ENCODE assay signal across 28 cellular contexts in the genomic region with DNA sequence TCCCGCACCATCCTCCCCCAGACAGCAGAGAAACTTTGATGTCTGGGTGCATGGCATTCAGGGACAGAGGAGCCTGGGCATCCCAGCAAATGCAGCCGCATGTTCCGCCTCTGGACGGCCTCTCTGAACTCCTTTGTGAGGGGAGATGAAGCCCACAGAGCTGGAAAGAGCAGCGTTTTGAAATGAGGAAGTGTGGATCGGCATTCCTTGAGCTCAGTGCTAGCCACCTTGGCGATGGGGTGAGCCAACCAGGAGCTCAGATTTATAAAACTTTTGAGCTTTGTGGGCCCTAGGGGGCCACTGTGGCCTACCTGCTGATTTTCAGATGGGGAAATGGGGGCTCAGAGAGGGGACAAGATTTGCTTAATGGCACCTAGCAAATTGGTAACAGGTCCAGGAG.
"Had no signal": no experiment of that assay in that cellular context is flagged by ENCODE, and none has a peak within 500 bp of the region (broad histone marks: within the 10 kb centered on the region; RNA-seq: fewer than 3 reads in every experiment).

No MANE protein-coding gene starts in this region.

- H3K4me1 ChIP-seq: left lung, prostate gland, right atrium auricular region, testis had no signal

- H3K27me3 Mint-ChIP-seq: naive thymus-derived CD4-positive, alpha-beta T cell had no signal

- ATAC-seq: gastrocnemius medialis; left cardiac atrium; left lung; naive thymus-derived CD4-positive, alpha-beta T cell; sciatic nerve; stimulated activated naive CD8-positive, alpha-beta T cell treated with anti-CD3 and anti-CD28 coated beads, Interleukin-15, Interleukin-2, amounts not matched to agents 100 U/mL and 50 U/mL, for 24 hours had no signal

- H3K27me3 ChIP-seq: dorsolateral prefrontal cortex, gastrocnemius medialis, left lung, neural progenitor cell, right atrium auricular region, testis, tibial artery had no signal

- H3K27ac ChIP-seq: dorsolateral prefrontal cortex, gastrocnemius medialis, left lung, neural progenitor cell, prostate gland, right atrium auricular region, testis, tibial artery had no signal

- H2AFZ ChIP-seq: neural progenitor cell had no signal

- H3K4me3 Mint-ChIP-seq: naive thymus-derived CD4-positive, alpha-beta T cell; nephron; neural progenitor cell; type B pancreatic cell had no signal

- FAIRE-seq: keratinocyte, urothelium cell line had no signal

- H3K4me2 ChIP-seq: neural progenitor cell, smooth muscle cell had no signal

- H3K9me3 ChIP-seq: gastrocnemius medialis, left lung, prostate gland, right atrium auricular region, testis, tibial artery had no signal

- H3K4me1 Mint-ChIP-seq: naive thymus-derived CD4-positive, alpha-beta T cell; nephron had no signal

- H3K27ac Mint-ChIP-seq: naive thymus-derived CD4-positive, alpha-beta T cell; nephron; type B pancreatic cell had no signal

- H3K9ac ChIP-seq: neural progenitor cell had no signal

- DNase-seq: dorsolateral prefrontal cortex; effector CD4-positive, alpha-beta T cell; foreskin fibroblast; gastrocnemius medialis; head of caudate nucleus; left cardiac atrium; left lung; mesenchymal stem cell; midbrain; naive thymus-derived CD4-positive, alpha-beta T cell; nucleus accumbens; stimulated activated CD4-positive, alpha-beta T cell treated with anti-CD3 and anti-CD28 coated beads, Interleukin-12 subunit alpha, Interleukin-12 subunit beta, amount 100 ng/mL, for 4 hours; stimulated activated CD4-positive, alpha-beta T cell treated with anti-CD3 and anti-CD28 coated beads, Interleukin-1b, Interleukin-23, amount 100 ng/mL, for 48 hours; stimulated activated CD4-positive, alpha-beta T cell treated with anti-CD3 and anti-CD28 coated beads, Interleukin-4, amount 100 ng/mL, for 1 hour; stimulated activated CD8-positive, alpha-beta memory T cell treated with anti-CD3 and anti-CD28 coated beads, Interleukin-4, amount 100 ng/mL, for 48 hours; stimulated activated naive CD8-positive, alpha-beta T cell treated with anti-CD3 and anti-CD28 coated beads, Interleukin-15, Interleukin-2, amounts not matched to agents 100 U/mL and 50 U/mL, for 24 hours; substantia nigra; testis; tibial artery had no signal

- H3K9me3 Mint-ChIP-seq: naive thymus-derived CD4-positive, alpha-beta T cell; nephron; neural progenitor cell; type B pancreatic cell had no signal

- H3K36me3 ChIP-seq: gastrocnemius medialis, left lung, neural progenitor cell, prostate gland, right atrium auricular region, tibial artery had no signal

- H3K4me3 ChIP-seq: dorsolateral prefrontal cortex, gastrocnemius medialis, left lung, neural progenitor cell, prostate gland, right atrium auricular region, smooth muscle cell, testis, tibial artery had no signal
